ENCODE assay signal across 1 cellular context in the genomic region with DNA sequence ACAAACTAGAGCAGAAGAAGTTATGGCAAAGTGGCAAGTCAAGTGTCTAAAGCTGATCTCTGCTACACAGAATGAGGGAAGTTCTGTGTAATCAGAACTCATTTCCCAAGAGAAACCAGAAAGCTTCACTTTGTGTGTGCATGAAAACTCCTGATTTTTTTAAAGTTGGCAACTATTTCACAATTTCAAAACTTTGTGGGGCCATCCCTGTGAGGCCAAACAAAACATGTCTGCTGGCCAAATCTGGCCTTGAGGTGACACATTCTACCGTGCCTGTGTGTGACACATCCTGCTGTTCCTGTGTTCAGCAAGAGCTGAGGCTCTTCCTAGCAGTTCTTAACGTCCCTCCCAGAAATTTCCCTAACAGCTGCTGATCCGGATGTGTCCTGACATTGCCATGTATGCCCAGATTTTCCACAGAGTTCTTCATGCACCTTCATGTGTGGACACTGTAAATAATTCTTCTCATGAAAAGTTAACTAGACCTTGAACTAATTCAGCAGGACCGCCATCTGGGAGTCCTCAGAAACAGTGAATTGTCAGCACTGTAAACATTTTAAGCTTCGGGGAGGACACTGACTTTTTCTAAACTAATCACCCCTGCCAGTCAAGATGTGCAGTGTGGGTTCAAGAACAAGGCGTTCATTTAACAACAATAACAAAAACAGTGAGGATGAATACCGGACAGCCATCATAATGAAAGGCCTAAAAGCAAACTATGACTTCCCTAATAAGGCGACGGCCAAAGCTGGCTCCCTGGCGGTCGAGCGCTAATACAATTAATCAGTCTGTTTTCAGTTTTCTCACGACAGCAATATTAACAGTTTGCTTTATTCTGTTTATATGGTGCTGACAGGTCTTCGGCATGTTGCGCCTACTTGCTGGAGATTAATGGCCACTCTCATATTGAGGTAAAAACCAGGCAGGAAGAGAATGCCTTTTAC.
TF ChIP-seq lines count a peak whose summit lies in the region.

No MANE protein-coding gene starts in this region.

TF ChIP-seq in HepG2, 621 proteins besides CTCF, POLR2A, EP300 and RAD21 (continued from another document and continues in another):
- TF ChIP-seq, protein P1, sequence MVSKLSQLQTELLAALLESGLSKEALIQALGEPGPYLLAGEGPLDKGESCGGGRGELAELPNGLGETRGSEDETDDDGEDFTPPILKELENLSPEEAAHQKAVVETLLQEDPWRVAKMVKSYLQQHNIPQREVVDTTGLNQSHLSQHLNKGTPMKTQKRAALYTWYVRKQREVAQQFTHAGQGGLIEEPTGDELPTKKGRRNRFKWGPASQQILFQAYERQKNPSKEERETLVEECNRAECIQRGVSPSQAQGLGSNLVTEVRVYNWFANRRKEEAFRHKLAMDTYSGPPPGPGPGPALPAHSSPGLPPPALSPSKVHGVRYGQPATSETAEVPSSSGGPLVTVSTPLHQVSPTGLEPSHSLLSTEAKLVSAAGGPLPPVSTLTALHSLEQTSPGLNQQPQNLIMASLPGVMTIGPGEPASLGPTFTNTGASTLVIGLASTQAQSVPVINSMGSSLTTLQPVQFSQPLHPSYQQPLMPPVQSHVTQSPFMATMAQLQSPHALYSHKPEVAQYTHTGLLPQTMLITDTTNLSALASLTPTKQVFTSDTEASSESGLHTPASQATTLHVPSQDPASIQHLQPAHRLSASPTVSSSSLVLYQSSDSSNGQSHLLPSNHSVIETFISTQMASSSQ (IDR thresholded peaks at IDR 0.05; ENCODE audit: low read depth): peak; percentile 52
- TF ChIP-seq, protein P1 (CRISPR knock-in tag; IDR thresholded peaks at IDR 0.05; ENCODE audit: borderline replicate concordance): peak; percentile 77; the same call in 1 of the 2 replicates
- peak; percentile 64; the same call in 1 of the 2 replicates for TF ChIP-seq DPF2 (CRISPR knock-in tag; IDR thresholded peaks at IDR 0.05; ENCODE audit: borderline replicate concordance, low read depth)
- TF ChIP-seq NCOA5 (CRISPR knock-in tag; IDR thresholded peaks at IDR 0.05): no peak
- peak; percentile 63; the same call in 1 of the 2 replicates for TF ChIP-seq ZFP37 (CRISPR knock-in tag; IDR thresholded peaks at IDR 0.05; ENCODE audit: borderline replicate concordance)
- no peak for TF ChIP-seq RBFOX2 (IDR thresholded peaks at IDR 0.05; ENCODE audit: low read depth, low read length)
- TF ChIP-seq HOXA5 (CRISPR knock-in tag; IDR thresholded peaks at IDR 0.05): peak; percentile 25; the same call in 1 of the 2 replicates
- peak; percentile 61 for TF ChIP-seq ARNTL (CRISPR knock-in tag; IDR thresholded peaks at IDR 0.05)
- no peak for TF ChIP-seq ZNF234 (CRISPR knock-in tag; conservative IDR thresholded peaks at IDR 0.05)
- peak; percentile 62 for TF ChIP-seq BCL6 (CRISPR knock-in tag; IDR thresholded peaks at IDR 0.05)
- TF ChIP-seq, protein P2, sequence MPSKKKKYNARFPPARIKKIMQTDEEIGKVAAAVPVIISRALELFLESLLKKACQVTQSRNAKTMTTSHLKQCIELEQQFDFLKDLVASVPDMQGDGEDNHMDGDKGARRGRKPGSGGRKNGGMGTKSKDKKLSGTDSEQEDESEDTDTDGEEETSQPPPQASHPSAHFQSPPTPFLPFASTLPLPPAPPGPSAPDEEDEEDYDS (CRISPR knock-in tag; IDR thresholded peaks at IDR 0.05): no peak; the same call in 1 of the 2 replicates
- TF ChIP-seq, protein P3, sequence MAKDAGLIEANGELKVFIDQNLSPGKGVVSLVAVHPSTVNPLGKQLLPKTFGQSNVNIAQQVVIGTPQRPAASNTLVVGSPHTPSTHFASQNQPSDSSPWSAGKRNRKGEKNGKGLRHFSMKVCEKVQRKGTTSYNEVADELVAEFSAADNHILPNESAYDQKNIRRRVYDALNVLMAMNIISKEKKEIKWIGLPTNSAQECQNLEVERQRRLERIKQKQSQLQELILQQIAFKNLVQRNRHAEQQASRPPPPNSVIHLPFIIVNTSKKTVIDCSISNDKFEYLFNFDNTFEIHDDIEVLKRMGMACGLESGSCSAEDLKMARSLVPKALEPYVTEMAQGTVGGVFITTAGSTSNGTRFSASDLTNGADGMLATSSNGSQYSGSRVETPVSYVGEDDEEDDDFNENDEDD (CRISPR knock-in tag; IDR thresholded peaks at IDR 0.05; ENCODE audit: borderline replicate concordance): peak; percentile 47; the same call in 1 of the 2 replicates
- 0 out of 2 replicates have a peak, but pooled peaks have one; percentile 41 for TF ChIP-seq ZNF616 (CRISPR knock-in tag; IDR thresholded peaks at IDR 0.05; ENCODE audit: low read depth)
- peak; percentile 38; the same call in 1 of the 2 replicates for TF ChIP-seq KMT2B (CRISPR knock-in tag; IDR thresholded peaks at IDR 0.05)
- TF ChIP-seq, protein P4, sequence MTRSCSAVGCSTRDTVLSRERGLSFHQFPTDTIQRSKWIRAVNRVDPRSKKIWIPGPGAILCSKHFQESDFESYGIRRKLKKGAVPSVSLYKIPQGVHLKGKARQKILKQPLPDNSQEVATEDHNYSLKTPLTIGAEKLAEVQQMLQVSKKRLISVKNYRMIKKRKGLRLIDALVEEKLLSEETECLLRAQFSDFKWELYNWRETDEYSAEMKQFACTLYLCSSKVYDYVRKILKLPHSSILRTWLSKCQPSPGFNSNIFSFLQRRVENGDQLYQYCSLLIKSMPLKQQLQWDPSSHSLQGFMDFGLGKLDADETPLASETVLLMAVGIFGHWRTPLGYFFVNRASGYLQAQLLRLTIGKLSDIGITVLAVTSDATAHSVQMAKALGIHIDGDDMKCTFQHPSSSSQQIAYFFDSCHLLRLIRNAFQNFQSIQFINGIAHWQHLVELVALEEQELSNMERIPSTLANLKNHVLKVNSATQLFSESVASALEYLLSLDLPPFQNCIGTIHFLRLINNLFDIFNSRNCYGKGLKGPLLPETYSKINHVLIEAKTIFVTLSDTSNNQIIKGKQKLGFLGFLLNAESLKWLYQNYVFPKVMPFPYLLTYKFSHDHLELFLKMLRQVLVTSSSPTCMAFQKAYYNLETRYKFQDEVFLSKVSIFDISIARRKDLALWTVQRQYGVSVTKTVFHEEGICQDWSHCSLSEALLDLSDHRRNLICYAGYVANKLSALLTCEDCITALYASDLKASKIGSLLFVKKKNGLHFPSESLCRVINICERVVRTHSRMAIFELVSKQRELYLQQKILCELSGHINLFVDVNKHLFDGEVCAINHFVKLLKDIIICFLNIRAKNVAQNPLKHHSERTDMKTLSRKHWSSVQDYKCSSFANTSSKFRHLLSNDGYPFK (CRISPR knock-in tag; IDR thresholded peaks at IDR 0.05; ENCODE audit: borderline replicate concordance): no peak
- peak; percentile 88; the same call in 1 of the 2 replicates for TF ChIP-seq ZNF317 (CRISPR knock-in tag; IDR thresholded peaks at IDR 0.05)
- peak; percentile 91 for TF ChIP-seq CEBPG (CRISPR knock-in tag; IDR thresholded peaks at IDR 0.05)
- peak; percentile 75 for TF ChIP-seq RARA (CRISPR knock-in tag; IDR thresholded peaks at IDR 0.05)
- TF ChIP-seq, protein P5, sequence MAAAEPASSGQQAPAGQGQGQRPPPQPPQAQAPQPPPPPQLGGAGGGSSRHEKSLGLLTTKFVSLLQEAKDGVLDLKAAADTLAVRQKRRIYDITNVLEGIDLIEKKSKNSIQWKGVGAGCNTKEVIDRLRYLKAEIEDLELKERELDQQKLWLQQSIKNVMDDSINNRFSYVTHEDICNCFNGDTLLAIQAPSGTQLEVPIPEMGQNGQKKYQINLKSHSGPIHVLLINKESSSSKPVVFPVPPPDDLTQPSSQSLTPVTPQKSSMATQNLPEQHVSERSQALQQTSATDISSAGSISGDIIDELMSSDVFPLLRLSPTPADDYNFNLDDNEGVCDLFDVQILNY (CRISPR knock-in tag; conservative IDR thresholded peaks at IDR 0.05): no peak
- TF ChIP-seq SMAD3 (CRISPR knock-in tag; IDR thresholded peaks at IDR 0.05): peak; percentile 89
- 0 out of 2 replicates have a peak, but pooled peaks have one; percentile 23 for TF ChIP-seq MEF2D (CRISPR knock-in tag; IDR thresholded peaks at IDR 0.05)
- TF ChIP-seq, protein P6, sequence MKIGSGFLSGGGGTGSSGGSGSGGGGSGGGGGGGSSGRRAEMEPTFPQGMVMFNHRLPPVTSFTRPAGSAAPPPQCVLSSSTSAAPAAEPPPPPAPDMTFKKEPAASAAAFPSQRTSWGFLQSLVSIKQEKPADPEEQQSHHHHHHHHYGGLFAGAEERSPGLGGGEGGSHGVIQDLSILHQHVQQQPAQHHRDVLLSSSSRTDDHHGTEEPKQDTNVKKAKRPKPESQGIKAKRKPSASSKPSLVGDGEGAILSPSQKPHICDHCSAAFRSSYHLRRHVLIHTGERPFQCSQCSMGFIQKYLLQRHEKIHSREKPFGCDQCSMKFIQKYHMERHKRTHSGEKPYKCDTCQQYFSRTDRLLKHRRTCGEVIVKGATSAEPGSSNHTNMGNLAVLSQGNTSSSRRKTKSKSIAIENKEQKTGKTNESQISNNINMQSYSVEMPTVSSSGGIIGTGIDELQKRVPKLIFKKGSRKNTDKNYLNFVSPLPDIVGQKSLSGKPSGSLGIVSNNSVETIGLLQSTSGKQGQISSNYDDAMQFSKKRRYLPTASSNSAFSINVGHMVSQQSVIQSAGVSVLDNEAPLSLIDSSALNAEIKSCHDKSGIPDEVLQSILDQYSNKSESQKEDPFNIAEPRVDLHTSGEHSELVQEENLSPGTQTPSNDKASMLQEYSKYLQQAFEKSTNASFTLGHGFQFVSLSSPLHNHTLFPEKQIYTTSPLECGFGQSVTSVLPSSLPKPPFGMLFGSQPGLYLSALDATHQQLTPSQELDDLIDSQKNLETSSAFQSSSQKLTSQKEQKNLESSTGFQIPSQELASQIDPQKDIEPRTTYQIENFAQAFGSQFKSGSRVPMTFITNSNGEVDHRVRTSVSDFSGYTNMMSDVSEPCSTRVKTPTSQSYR (CRISPR knock-in tag; IDR thresholded peaks at IDR 0.05; ENCODE audit: borderline replicate concordance): peak; percentile 47; the same call in 1 of the 2 replicates
- peak; percentile 90 for TF ChIP-seq HDAC2 (CRISPR knock-in tag; IDR thresholded peaks at IDR 0.05)
- TF ChIP-seq, protein P7, sequence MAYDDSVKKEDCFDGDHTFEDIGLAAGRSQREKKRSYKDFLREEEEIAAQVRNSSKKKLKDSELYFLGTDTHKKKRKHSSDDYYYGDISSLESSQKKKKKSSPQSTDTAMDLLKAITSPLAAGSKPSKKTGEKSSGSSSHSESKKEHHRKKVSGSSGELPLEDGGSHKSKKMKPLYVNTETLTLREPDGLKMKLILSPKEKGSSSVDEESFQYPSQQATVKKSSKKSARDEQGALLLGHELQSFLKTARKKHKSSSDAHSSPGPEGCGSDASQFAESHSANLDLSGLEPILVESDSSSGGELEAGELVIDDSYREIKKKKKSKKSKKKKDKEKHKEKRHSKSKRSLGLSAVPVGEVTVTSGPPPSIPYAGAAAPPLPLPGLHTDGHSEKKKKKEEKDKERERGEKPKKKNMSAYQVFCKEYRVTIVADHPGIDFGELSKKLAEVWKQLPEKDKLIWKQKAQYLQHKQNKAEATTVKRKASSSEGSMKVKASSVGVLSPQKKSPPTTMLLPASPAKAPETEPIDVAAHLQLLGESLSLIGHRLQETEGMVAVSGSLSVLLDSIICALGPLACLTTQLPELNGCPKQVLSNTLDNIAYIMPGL (CRISPR knock-in tag; IDR thresholded peaks at IDR 0.05; ENCODE audit: borderline replicate concordance in 1 of 2, low read depth in 1 of 2): peak in 1 of 2 experiments; percentile 40; a peak in 1 of 4 replicates
- 0 out of 2 replicates have a peak, but pooled peaks have one; percentile 53 for TF ChIP-seq ZNF256 (CRISPR knock-in tag; conservative IDR thresholded peaks at IDR 0.05)
- peak; percentile 52; the same call in 1 of the 2 replicates for TF ChIP-seq KDM3A (CRISPR knock-in tag; IDR thresholded peaks at IDR 0.05; ENCODE audit: low read depth)
- peak; percentile 55 for TF ChIP-seq ASH2L (IDR thresholded peaks at IDR 0.05; ENCODE audit: insufficient read length, low read depth, low read length)
- TF ChIP-seq NKX3-1 (CRISPR knock-in tag; IDR thresholded peaks at IDR 0.05): peak; percentile 76; the same call in 1 of the 2 replicates
- TF ChIP-seq GABPB1 (CRISPR knock-in tag; IDR thresholded peaks at IDR 0.05): peak; percentile 45; the same call in 1 of the 2 replicates
- TF ChIP-seq GATA4 (IDR thresholded peaks at IDR 0.05; ENCODE audit: borderline replicate concordance, low read depth): peak; percentile 40; the same call in 1 of the 2 replicates
- no peak; the same call in 1 of the 2 replicates for TF ChIP-seq PRMT3 (CRISPR knock-in tag; IDR thresholded peaks at IDR 0.05; ENCODE audit: borderline replicate concordance, low read depth)
- peak; percentile 97 for TF ChIP-seq GATAD2A (CRISPR knock-in tag; IDR thresholded peaks at IDR 0.05)
- TF ChIP-seq, protein P8, sequence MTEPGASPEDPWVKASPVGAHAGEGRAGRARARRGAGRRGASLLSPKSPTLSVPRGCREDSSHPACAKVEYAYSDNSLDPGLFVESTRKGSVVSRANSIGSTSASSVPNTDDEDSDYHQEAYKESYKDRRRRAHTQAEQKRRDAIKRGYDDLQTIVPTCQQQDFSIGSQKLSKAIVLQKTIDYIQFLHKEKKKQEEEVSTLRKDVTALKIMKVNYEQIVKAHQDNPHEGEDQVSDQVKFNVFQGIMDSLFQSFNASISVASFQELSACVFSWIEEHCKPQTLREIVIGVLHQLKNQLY (CRISPR knock-in tag; IDR thresholded peaks at IDR 0.05): 0 out of 2 replicates have a peak, but pooled peaks have one; percentile 22
- TF ChIP-seq DNMT3B (CRISPR knock-in tag; conservative IDR thresholded peaks at IDR 0.05): 0 out of 2 replicates have a peak, but pooled peaks have one; percentile 78
- peak; percentile 93 for TF ChIP-seq FOSL2 (CRISPR knock-in tag; IDR thresholded peaks at IDR 0.05)
- peak; percentile 49 for TF ChIP-seq SMC3 (IDR thresholded peaks at IDR 0.05; ENCODE audit: low read length)
- TF ChIP-seq TEAD2 (CRISPR knock-in tag; IDR thresholded peaks at IDR 0.05): no peak
- no peak for TF ChIP-seq MAF1 (CRISPR knock-in tag; IDR thresholded peaks at IDR 0.05; ENCODE audit: borderline replicate concordance)
- peak; percentile 95 for TF ChIP-seq CBX5 (CRISPR knock-in tag; IDR thresholded peaks at IDR 0.05; ENCODE audit: borderline replicate concordance)
- TF ChIP-seq, protein P9, sequence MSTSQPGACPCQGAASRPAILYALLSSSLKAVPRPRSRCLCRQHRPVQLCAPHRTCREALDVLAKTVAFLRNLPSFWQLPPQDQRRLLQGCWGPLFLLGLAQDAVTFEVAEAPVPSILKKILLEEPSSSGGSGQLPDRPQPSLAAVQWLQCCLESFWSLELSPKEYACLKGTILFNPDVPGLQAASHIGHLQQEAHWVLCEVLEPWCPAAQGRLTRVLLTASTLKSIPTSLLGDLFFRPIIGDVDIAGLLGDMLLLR (CRISPR knock-in tag; IDR thresholded peaks at IDR 0.05): 0 out of 2 replicates have a peak, but pooled peaks have one; percentile 41
- no peak for TF ChIP-seq ZNF451 (CRISPR knock-in tag; IDR thresholded peaks at IDR 0.05)
